Comparison of ENCODE assay signal across 8 cellular contexts in genomic region chr17:66964083-66964771, GRCh38. TPM values are rescaled to one million over a fixed set of nuclear protein-coding genes. Genes with fewer than 3 reads are reported as not detected.
DNase-seq lines count a peak whose midpoint lies in the region; ATAC-seq lines count a peak whose summit lies in the region.

Gene CACNG4, plus strand, starts transcription at chr17:66964707. Its CDS starts 205 bp downstream, at chr17:66964912.

- no peaks in the 10 kb centered on the region for H3K36me3 ChIP-seq in ectodermal cell (ENCODE audit: control insufficient read depth, insufficient read depth, low read length)

- H3K27me3 ChIP-seq in ectodermal cell (ENCODE audit: control insufficient read depth, insufficient read depth, low read length, poor library complexity, severe bottlenecking), result peaks cover 67% of the 10 kb centered on the region

- ATAC-seq in GM21367 (IDR thresholded peaks at IDR 0.05; ENCODE audit: unreplicated experiment), result no peak
- ATAC-seq in HG03520 (IDR thresholded peaks at IDR 0.05; ENCODE audit: unreplicated experiment), result no peak

- peak; percentile 35 for DNase-seq in COR-L47 (lab: John Stamatoyannopoulos, UW)
- DNase-seq in NCI-H2171 treated with DMSO at 0.1 percent for 48 hours (lab: John Stamatoyannopoulos, UW), result peak; percentile 54
- peak in 29 of 56 donors; percentile 20 to 83 (median 44) for DNase-seq in nucleus accumbens (lab: John Stamatoyannopoulos, UW)
- DNase-seq in OCI-M1 (lab: John Stamatoyannopoulos, UW), result no peak
- no peak for DNase-seq in NCI-H510A (lab: John Stamatoyannopoulos, UW)

- H3K27ac ChIP-seq in ectodermal cell (ENCODE audit: insufficient read depth, low read depth, low read length, poor library complexity, severe bottlenecking), result no peak within 1 kb of the TSS

- peak within 1 kb of the TSS; percentile 41 for H3K4me3 ChIP-seq in ectodermal cell (ENCODE audit: insufficient read depth, low read depth, low read length)

- no peaks in the 10 kb centered on the region for H3K9me3 ChIP-seq in ectodermal cell (ENCODE audit: control insufficient read depth, low read length)

- 1% methylated on average over 67 to 68 of the region's 68 CpGs for WGBS in ectodermal cell, 2 experiments

- H3K4me1 ChIP-seq in ectodermal cell (ENCODE audit: control insufficient read depth, insufficient read depth, low read length), result peaks cover 22% of the 10 kb centered on the region

RNA-seq across cellular contexts. Expression of gene CACNG4, which starts in this region (rescaled TPM):
- 7.6 TPM for polyA plus RNA-seq in ectodermal cell (2013, experiment 1 of 4)
- polyA plus RNA-seq in ectodermal cell (2013, experiment 2 of 4), result 8.0 TPM
- polyA plus RNA-seq in ectodermal cell (2013, experiment 3 of 4), result 6.1 TPM
- 8.1 TPM for polyA plus RNA-seq in ectodermal cell (2013, experiment 4 of 4)

Comparison
In these comparisons a context has a peak if more than half of its experiments do, and no peak if none do; other contexts are left out.
1. DNase-seq: peak in COR-L47 (single experiment), NCI-H2171 treated with DMSO at 0.1 percent for 48 hours (single experiment) and nucleus accumbens (29 of 56); none in OCI-M1 (single experiment) and NCI-H510A (single experiment).